In the genomic region with DNA sequence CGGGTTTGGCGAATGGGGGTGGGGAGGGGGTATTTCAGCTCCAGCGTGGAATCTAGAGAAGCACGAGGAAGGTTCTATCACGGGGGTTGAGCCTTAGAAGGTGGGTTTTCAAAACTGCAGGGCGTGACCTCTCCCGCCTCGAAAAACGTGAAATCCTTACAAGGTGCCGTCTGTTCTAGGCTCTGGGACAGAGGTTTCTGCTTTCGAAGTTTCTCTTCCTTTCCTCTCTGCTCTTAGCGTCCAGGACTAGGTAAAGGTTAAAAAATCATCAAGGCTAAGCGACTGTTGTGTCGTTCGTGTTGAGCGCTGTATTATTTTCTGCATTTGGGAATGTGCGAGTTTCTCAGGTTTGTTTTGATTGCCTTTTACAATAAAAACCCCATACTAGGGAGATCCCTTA, we compare ENCODE assay signal across 10 cellular contexts. TPM values are rescaled to one million over a fixed set of nuclear protein-coding genes. Genes with fewer than 3 reads are reported as not detected.
DNase-seq lines count a peak whose midpoint lies in the region; TF ChIP-seq lines count a peak whose summit lies in the region.
"Had no signal": no experiment of that assay in that cellular context is flagged by ENCODE, and none has a peak within 500 bp of the region (broad histone marks: within the 10 kb centered on the region; RNA-seq: fewer than 3 reads in every experiment).

No MANE protein-coding gene starts in this region.

- H3K79me2 ChIP-seq in neural cell (replicated peaks; ENCODE audit: insufficient read depth, low read length) (peaks cover 30% of the 10 kb centered on the region), Karpas-422 (ENCODE audit: low read length) (no peaks in the 10 kb centered on the region)

- H3K4me1 ChIP-seq in HUES64 (ENCODE audit: insufficient read depth, low read length) (no peaks in the 10 kb centered on the region), endodermal cell (ENCODE audit: control insufficient read depth, insufficient read depth, low read length) (no peaks in the 10 kb centered on the region), Karpas-422 (ENCODE audit: low read length) (no peaks in the 10 kb centered on the region)

- no peaks in the 10 kb centered on the region for H3K36me3 Mint-ChIP-seq in endodermal cell (ENCODE audit: low read depth)

- peak overlapping the region; percentile 55 for H3K4me2 ChIP-seq in neural cell (ENCODE audit: low read length)
- H3K4me2 ChIP-seq in Karpas-422 (ENCODE audit: low read depth, low read length, poor library complexity, severe bottlenecking), result no peak overlapping the region

- no peak overlapping the region for H3K27ac Mint-ChIP-seq in endodermal cell

- H4K20me1 ChIP-seq in neural cell (ENCODE audit: insufficient read depth) (no peaks in the 10 kb centered on the region), Karpas-422 (ENCODE audit: insufficient read depth, low read depth, low read length) (no peaks in the 10 kb centered on the region)

- H3K9me2 ChIP-seq in neural cell (ENCODE audit: insufficient read depth, low read length), result no peaks in the 10 kb centered on the region
- H3K9me2 ChIP-seq in Karpas-422 (replicated peaks; ENCODE audit: insufficient read depth, low read length), result no peaks in the 10 kb centered on the region

- H3K4me3 Mint-ChIP-seq in endodermal cell, result peak overlapping the region; percentile 49

- peaks cover 57% of the 10 kb centered on the region for H3K9me3 Mint-ChIP-seq in endodermal cell

- no peak for TF ChIP-seq EP300 in neural cell (conservative IDR thresholded peaks at IDR 0.05; ENCODE audit: poor library complexity, severe bottlenecking)

- no peak for DNase-seq in AG10803 (ENCODE audit: low read depth)
- no peak for DNase-seq in endodermal cell
- DNase-seq in NOMO-1 treated with dmso at 0.1 percent for 144 hours (lab: John Stamatoyannopoulos, UW; ENCODE audit: unreplicated experiment), result no peak
- no peak for DNase-seq in SKM-1 treated with dmso at 0.1 percent for 144 hours (lab: John Stamatoyannopoulos, UW; ENCODE audit: unreplicated experiment)
- DNase-seq in Karpas-422, result no peak
- DNase-seq in Ammon's horn (ENCODE audit: low spot score), result no peak
- DNase-seq: GOT3, NCI-H1105 had no signal

- 3% methylated on average over 11 of the region's 17 CpGs for WGBS in HUES64
- WGBS in endodermal cell (ENCODE audit: insufficient coverage in 1 of 2, insufficient read length in 1 of 2), 2 experiments, result 14 to 33% methylated on average over 6 to 12 of the region's 17 CpGs

- peak overlapping the region; percentile 53 for H3K4me3 ChIP-seq in AG10803 (ENCODE audit: low read length)
- peak overlapping the region; percentile 56 for H3K4me3 ChIP-seq in HUES64 (ENCODE audit: low read length)
- peak overlapping the region; percentile 45 for H3K4me3 ChIP-seq in endodermal cell (ENCODE audit: low read length)
- H3K4me3 ChIP-seq in neural cell (ENCODE audit: low read length), result peak overlapping the region; percentile 66
- H3K4me3 ChIP-seq in Karpas-422 (ENCODE audit: low read length), result no peak overlapping the region

- H3K9ac ChIP-seq in HUES64 (ENCODE audit: low read depth, low read length) (no peak overlapping the region), endodermal cell (ENCODE audit: extremely low read depth, low read length, poor library complexity, severe bottlenecking) (no peak overlapping the region), neural cell (ENCODE audit: low read length) (peak overlapping the region; percentile 81), Karpas-422 (ENCODE audit: low read length) (no peak overlapping the region)

- no peaks in the 10 kb centered on the region for H3F3A ChIP-seq in neural cell (ENCODE audit: insufficient read depth, low read length, poor library complexity, severe bottlenecking)

- H3K27ac ChIP-seq in HUES64 (ENCODE audit: low read depth, low read length) (no peak overlapping the region), endodermal cell (ENCODE audit: low read depth, low read length) (no peak overlapping the region), neural cell (ENCODE audit: low read length) (peak overlapping the region; percentile 76), Karpas-422 (ENCODE audit: low read length) (no peak overlapping the region)

- no peaks in the 10 kb centered on the region for H3K4me1 Mint-ChIP-seq in endodermal cell

- no peak for TF ChIP-seq RAD21 in neural cell (conservative IDR thresholded peaks at IDR 0.05)

- H3K27me3 ChIP-seq in HUES64 (ENCODE audit: insufficient read depth, low read length) (peaks cover 29% of the 10 kb centered on the region), endodermal cell (ENCODE audit: control insufficient read depth, insufficient read depth, low read length, poor library complexity, severe bottlenecking) (peaks cover 29% of the 10 kb centered on the region), neural cell (ENCODE audit: insufficient read depth, low read depth, low read length) (no peaks in the 10 kb centered on the region), Karpas-422 (ENCODE audit: low read length) (no peaks in the 10 kb centered on the region)

- H3K36me3 ChIP-seq in HUES64 (ENCODE audit: insufficient read depth, low read length) (no peaks in the 10 kb centered on the region), endodermal cell (ENCODE audit: control insufficient read depth, insufficient read depth, low read length) (no peaks in the 10 kb centered on the region), neural cell (ENCODE audit: insufficient read depth, low read length) (no peaks in the 10 kb centered on the region), Karpas-422 (ENCODE audit: insufficient read depth, low read length) (no peaks in the 10 kb centered on the region)

- H3K9me3 ChIP-seq in HUES64 (ENCODE audit: insufficient read depth, low read depth, low read length) (no peaks in the 10 kb centered on the region), endodermal cell (ENCODE audit: control insufficient read depth, low read length) (no peaks in the 10 kb centered on the region), neural cell (ENCODE audit: low read length) (no peaks in the 10 kb centered on the region), Karpas-422 (ENCODE audit: low read length) (no peaks in the 10 kb centered on the region)

- H2AFZ ChIP-seq in neural cell (ENCODE audit: low read depth, low read length) (no peak overlapping the region), Karpas-422 (ENCODE audit: low read length) (no peak overlapping the region)

- peaks cover 45% of the 10 kb centered on the region for H3K27me3 Mint-ChIP-seq in endodermal cell (ENCODE audit: insufficient read depth)

- TF ChIP-seq CTCF in AG10803 (conservative IDR thresholded peaks at IDR 0.05; ENCODE audit: low read length) (no peak), endodermal cell (conservative IDR thresholded peaks at IDR 0.05) (no peak), neural cell (IDR thresholded peaks at IDR 0.05; ENCODE audit: poor library complexity, severe bottlenecking) (no peak)

TF ChIP-seq in neural cell, 6 proteins besides CTCF, POLR2A, EP300 and RAD21:
- TF ChIP-seq SMC3 (conservative IDR thresholded peaks at IDR 0.05; ENCODE audit: poor library complexity), result no peak
- TF ChIP-seq POLR2AphosphoS5 (IDR thresholded peaks at IDR 0.05), result no peak
- no peak for TF ChIP-seq EZH2 (IDR thresholded peaks at IDR 0.05; ENCODE audit: borderline replicate concordance, insufficient read depth, low read length, poor library complexity, severe bottlenecking)
- TF ChIP-seq TAF1 (IDR thresholded peaks at IDR 0.05; ENCODE audit: low read depth), result no peak
- TF ChIP-seq, protein P1, sequence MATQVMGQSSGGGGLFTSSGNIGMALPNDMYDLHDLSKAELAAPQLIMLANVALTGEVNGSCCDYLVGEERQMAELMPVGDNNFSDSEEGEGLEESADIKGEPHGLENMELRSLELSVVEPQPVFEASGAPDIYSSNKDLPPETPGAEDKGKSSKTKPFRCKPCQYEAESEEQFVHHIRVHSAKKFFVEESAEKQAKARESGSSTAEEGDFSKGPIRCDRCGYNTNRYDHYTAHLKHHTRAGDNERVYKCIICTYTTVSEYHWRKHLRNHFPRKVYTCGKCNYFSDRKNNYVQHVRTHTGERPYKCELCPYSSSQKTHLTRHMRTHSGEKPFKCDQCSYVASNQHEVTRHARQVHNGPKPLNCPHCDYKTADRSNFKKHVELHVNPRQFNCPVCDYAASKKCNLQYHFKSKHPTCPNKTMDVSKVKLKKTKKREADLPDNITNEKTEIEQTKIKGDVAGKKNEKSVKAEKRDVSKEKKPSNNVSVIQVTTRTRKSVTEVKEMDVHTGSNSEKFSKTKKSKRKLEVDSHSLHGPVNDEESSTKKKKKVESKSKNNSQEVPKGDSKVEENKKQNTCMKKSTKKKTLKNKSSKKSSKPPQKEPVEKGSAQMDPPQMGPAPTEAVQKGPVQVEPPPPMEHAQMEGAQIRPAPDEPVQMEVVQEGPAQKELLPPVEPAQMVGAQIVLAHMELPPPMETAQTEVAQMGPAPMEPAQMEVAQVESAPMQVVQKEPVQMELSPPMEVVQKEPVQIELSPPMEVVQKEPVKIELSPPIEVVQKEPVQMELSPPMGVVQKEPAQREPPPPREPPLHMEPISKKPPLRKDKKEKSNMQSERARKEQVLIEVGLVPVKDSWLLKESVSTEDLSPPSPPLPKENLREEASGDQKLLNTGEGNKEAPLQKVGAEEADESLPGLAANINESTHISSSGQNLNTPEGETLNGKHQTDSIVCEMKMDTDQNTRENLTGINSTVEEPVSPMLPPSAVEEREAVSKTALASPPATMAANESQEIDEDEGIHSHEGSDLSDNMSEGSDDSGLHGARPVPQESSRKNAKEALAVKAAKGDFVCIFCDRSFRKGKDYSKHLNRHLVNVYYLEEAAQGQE (IDR thresholded peaks at IDR 0.05; ENCODE audit: borderline replicate concordance), result no peak
- no peak for TF ChIP-seq MXI1 (conservative IDR thresholded peaks at IDR 0.05; ENCODE audit: poor library complexity, severe bottlenecking)

RNA-seq across cellular contexts. Expression of a gene that starts 1.1 kb away (rescaled TPM):
- polyA plus RNA-seq in HUES64 (2013, experiment 1 of 2), result 24.1 TPM
- polyA plus RNA-seq in HUES64 (2013, experiment 2 of 2), result 30.2 TPM
- total RNA-seq in endodermal cell, result 10 to 100 TPM in 1 of 2 donors, 1 to 10 TPM in 1; 3.7 to 19.3 TPM
- polyA plus RNA-seq in endodermal cell (2013, experiment 1 of 2), result 67.3 TPM
- polyA plus RNA-seq in endodermal cell (2013, experiment 2 of 2), result 62.2 TPM
- 235 and 268 TPM in 2 replicates for polyA plus RNA-seq in neural cell
- 113 and 125 TPM in 2 replicates for polyA minus RNA-seq in neural cell
- not detected in 2 replicates for total RNA-seq in Karpas-422 (2014; rRNA removed; shearing (Covaris generic); ENCODE audit: low replicate concordance)
